ENCODE assay signal across 20 cellular contexts in genomic region chr5:170442921-170443320, GRCh38. TPM values are rescaled to one million over a fixed set of nuclear protein-coding genes. Genes with fewer than 3 reads are reported as not detected.
DNase-seq lines count a peak whose midpoint lies in the region; ATAC-seq and TF ChIP-seq lines count a peak whose summit lies in the region.
"Had no signal": no experiment of that assay in that cellular context is flagged by ENCODE, and none has a peak within 500 bp of the region (broad histone marks: within the 10 kb centered on the region; RNA-seq: fewer than 3 reads in every experiment).

No MANE protein-coding gene starts in this region.

- H3K4me1 ChIP-seq in right atrium auricular region, result no peaks in the 10 kb centered on the region
- no peaks in the 10 kb centered on the region for H3K4me1 ChIP-seq in lung (ENCODE audit: control insufficient read depth in 2 of 2, insufficient read depth in 2 of 2, low read length in 2 of 2)

- H3K4me3 ChIP-seq in right atrium auricular region (no peak overlapping the region), lung (no peak overlapping the region)
- H3K4me3 ChIP-seq: GM23338 had no signal

- H3K27ac ChIP-seq in right atrium auricular region (no peak overlapping the region), lung (ENCODE audit: low read depth in 1 of 2, low read length in 1 of 2) (no peak overlapping the region)

- H3K36me3 ChIP-seq in right atrium auricular region (no peaks in the 10 kb centered on the region), lung (ENCODE audit: control insufficient read depth in 2 of 2, insufficient read depth in 2 of 2, low read length in 2 of 2) (no peaks in the 10 kb centered on the region)

- 73 to 91% methylated on average over 5 of the region's 5 CpGs for WGBS in lung, 2 donors

- H3K4me3 Mint-ChIP-seq in type B pancreatic cell, result no peak overlapping the region
- H3K4me3 Mint-ChIP-seq: CD4-positive, alpha-beta memory T cell; GM23338; H9 had no signal

- H3K27ac Mint-ChIP-seq in type B pancreatic cell, result no peak overlapping the region
- H3K27ac Mint-ChIP-seq: CD4-positive, alpha-beta memory T cell; GM23338; H9 had no signal

- H3K27me3 Mint-ChIP-seq in type B pancreatic cell, result peaks cover 5% of the 10 kb centered on the region

- ATAC-seq in lung (ENCODE audit: insufficient read depth, low FRiP score), result peak; percentile 17
- ATAC-seq in HG02798 (IDR thresholded peaks at IDR 0.05; ENCODE audit: poor library complexity, unreplicated experiment), result no peak
- ATAC-seq: GM23338, HCT116 had no signal

- no peaks in the 10 kb centered on the region for H3K36me3 Mint-ChIP-seq in type B pancreatic cell
- H3K36me3 Mint-ChIP-seq: CD4-positive, alpha-beta memory T cell had no signal

- intact Hi-C loops in cardiac septum (cut with DNase I), result no loop called here

- no peaks in the 10 kb centered on the region for H3K27me3 ChIP-seq in right atrium auricular region
- no peaks in the 10 kb centered on the region for H3K27me3 ChIP-seq in lung (ENCODE audit: control insufficient read depth, insufficient read depth)

- no peak for TF ChIP-seq CTCF in right atrium auricular region (IDR thresholded peaks at IDR 0.05)
- TF ChIP-seq CTCF in lung (IDR thresholded peaks at IDR 0.05; ENCODE audit: control extremely low read depth, extremely low read depth), result no peak
- TF ChIP-seq CTCF in type B pancreatic cell (conservative IDR thresholded peaks at IDR 0.05), result no peak

- peak; percentile 26 for DNase-seq in right atrium auricular region (ENCODE audit: low spot score)
- DNase-seq in cardiac septum (ENCODE audit: low spot score), result no peak
- no peak for DNase-seq in lung (ENCODE audit: low spot score)
- peak; percentile 48 for DNase-seq in type B pancreatic cell (ENCODE audit: extremely low spot score, unreplicated experiment)
- no peak for DNase-seq in RPMI8226
- DNase-seq: C1 segment of cervical spinal cord; Calu3; CD4-positive, alpha-beta memory T cell; COR-L47; DMS53; DMS79 treated with DMSO at 0.1 percent for 48 hours; GF-D8; H9 had no signal

- peaks cover 8% of the 10 kb centered on the region for H3K9me3 Mint-ChIP-seq in type B pancreatic cell

- peaks cover 7% of the 10 kb centered on the region for H3K4me1 Mint-ChIP-seq in type B pancreatic cell (ENCODE audit: unreplicated experiment)

- H3K9me3 ChIP-seq in right atrium auricular region, result peaks cover 0 to 6% of the 10 kb centered on the region in 2 donors
- H3K9me3 ChIP-seq in lung (ENCODE audit: control insufficient read depth in 2 of 2, insufficient read depth in 1 of 2, low read length in 1 of 2), result peaks cover 0 to 11% of the 10 kb centered on the region in 2 donors

RNA-seq across cellular contexts. Expression of gene KCNMB1, which starts 53.8 kb away (rescaled TPM):
- total RNA-seq in right atrium auricular region, result under 1 TPM; 0.74 to 0.83 TPM
- 5.7 TPM for total RNA-seq in cardiac septum
- 1 to 10 TPM; 1.4 to 5.2 TPM for total RNA-seq in lung
- polyA plus RNA-seq in lung, result 1 to 10 TPM; 2.1 to 2.5 TPM
- total RNA-seq in type B pancreatic cell (ENCODE audit: low replicate concordance), result 0.12 and 0.34 TPM in 2 replicates
- total RNA-seq: A172; A673; Calu3; CD4-positive, alpha-beta memory T cell; G401; H4 had no signal
- polyA plus RNA-seq: CD4-positive, alpha-beta memory T cell had no signal

Comparison
In these comparisons a context has a peak if more than half of its experiments do, and no peak if none do; other contexts are left out.
1. DNase-seq: peak in right atrium auricular region (single experiment) and type B pancreatic cell (single experiment); none in cardiac septum (single experiment), lung (single experiment) and RPMI8226 (single experiment).